Comparison of ENCODE assay signal across 8 cellular contexts in the genomic region with DNA sequence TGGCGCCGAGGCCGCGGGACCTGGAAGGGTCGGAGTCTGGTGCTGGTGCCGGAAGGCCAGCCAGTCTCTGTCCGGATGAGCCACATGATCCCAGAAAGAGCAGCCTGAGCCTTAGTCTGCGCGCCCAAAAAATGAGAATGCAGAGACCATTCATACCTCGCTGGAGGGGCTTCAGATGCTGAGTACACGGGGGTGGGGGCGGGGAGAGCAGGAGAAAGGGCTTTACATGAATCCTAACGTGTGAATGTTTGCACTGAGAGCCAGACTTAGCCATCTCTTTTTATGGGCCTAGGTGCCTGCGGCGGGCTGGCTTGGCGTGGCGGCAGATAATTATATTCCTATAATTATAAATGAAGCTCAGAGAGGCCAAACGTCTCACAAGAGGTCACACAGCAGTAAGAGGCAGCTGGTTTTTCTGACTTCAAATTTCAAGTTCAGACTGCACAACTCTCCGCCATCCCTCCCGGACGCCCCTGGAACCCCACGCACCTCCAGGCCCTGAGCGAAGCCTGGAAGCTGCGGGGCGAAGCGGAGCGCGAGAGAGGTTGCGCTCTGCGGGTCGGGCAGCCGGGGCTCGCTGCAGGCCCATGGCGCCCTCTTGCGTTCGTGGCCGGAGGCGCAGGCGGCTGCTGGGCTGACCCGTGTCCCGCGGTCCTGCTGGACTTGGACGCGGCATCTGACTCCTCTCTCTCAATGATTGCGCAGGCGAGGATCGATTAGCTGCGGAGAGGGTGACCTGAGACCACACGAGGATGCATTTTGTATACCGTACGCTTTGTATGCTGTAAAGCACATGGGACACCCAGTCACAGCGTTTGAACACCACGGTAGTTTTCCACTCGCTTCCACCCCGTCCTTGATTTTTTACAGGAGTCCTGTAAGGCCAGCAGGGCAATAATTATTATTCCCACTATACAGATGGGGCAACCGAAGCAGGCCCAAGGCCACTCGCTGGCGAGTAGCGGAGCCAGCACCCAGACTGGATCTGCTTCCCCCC.
DNase-seq lines count a peak whose midpoint lies in the region; ATAC-seq and TF ChIP-seq lines count a peak whose summit lies in the region.

No MANE protein-coding gene starts in this region.

- peak; percentile 78 to 97 (median 90) for TF ChIP-seq CTCF in esophagus squamous epithelium (IDR thresholded peaks at IDR 0.05)

- H3K27ac ChIP-seq in esophagus squamous epithelium (peak overlapping the region in 1 of 4 donors; percentile 0), muscle layer of colon (ENCODE audit: low read depth, low read length) (no peak overlapping the region)

- H3K9ac ChIP-seq in ES-I3 (ENCODE audit: low read depth, low read length) (peak overlapping the region; percentile 45; the same call in 1 of the 2 replicates), muscle layer of colon (ENCODE audit: low read length) (no peak overlapping the region)

- H3K4me1 ChIP-seq in ES-I3 (ENCODE audit: insufficient read depth, low read length) (peaks cover 1% of the 10 kb centered on the region; the same call in 1 of the 2 replicates), esophagus squamous epithelium (peaks cover 19 to 36% (median 20%) of the 10 kb centered on the region in 3 donors), muscle layer of colon (ENCODE audit: insufficient read depth, low read length) (peaks cover 20% of the 10 kb centered on the region)

- peak; percentile 52 for ATAC-seq in HG02870 (IDR thresholded peaks at IDR 0.05; ENCODE audit: unreplicated experiment)
- ATAC-seq in HG03280 (IDR thresholded peaks at IDR 0.05; ENCODE audit: unreplicated experiment), result no peak

- H3K4me3 ChIP-seq in esophagus squamous epithelium, result peak overlapping the region; percentile 9 to 63 (median 38)
- peak overlapping the region; percentile 50 to 66 for H3K4me3 ChIP-seq in muscle layer of colon (ENCODE audit: low read depth in 1 of 2, low read length in 2 of 2)

- H3K36me3 ChIP-seq in ES-I3 (ENCODE audit: insufficient read depth, low read length) (no peaks in the 10 kb centered on the region), esophagus squamous epithelium (no peaks in the 10 kb centered on the region), muscle layer of colon (ENCODE audit: insufficient read depth, low read length) (no peaks in the 10 kb centered on the region)

- no peak for TF ChIP-seq POLR2A in esophagus squamous epithelium (IDR thresholded peaks at IDR 0.05)

- WGBS in esophagus squamous epithelium, 2 donors, result 7 to 8% methylated on average over 16 to 20 of the region's 59 CpGs

- DNase-seq in NOMO-1 treated with DMSO at 0.1 percent for 48 hours (lab: John Stamatoyannopoulos, UW; ENCODE audit: unreplicated experiment) (peak; percentile 21), esophagus squamous epithelium (lab: John Stamatoyannopoulos, UW) (no peak)
- peak; percentile 82 to 84 for DNase-seq in activated T-cell treated with anti-CD3 and anti-CD28 coated beads, Interleukin-2, amount 50 U/mL, for 48 hours
- peak; percentile 24 to 44 for DNase-seq in stimulated activated CD8-positive, alpha-beta memory T cell treated with anti-CD3 and anti-CD28 coated beads, Interleukin-7, amount 100 ng/mL, for 1 hour (ENCODE audit: low read depth in 2 of 2)

- no peaks in the 10 kb centered on the region for H3K9me3 ChIP-seq in ES-I3 (ENCODE audit: control insufficient read depth, insufficient read depth, low read length)
- no peaks in the 10 kb centered on the region for H3K9me3 ChIP-seq in esophagus squamous epithelium
- H3K9me3 ChIP-seq in muscle layer of colon (ENCODE audit: low read length), result no peaks in the 10 kb centered on the region

- intact Hi-C loops in esophagus squamous epithelium (cut with DNase I), result loop anchor here (10.0 kb wide), 2 partner anchors 176 to 526 kb away; no protein-coding TSS in a partner anchor

- H3K27me3 ChIP-seq in esophagus squamous epithelium (peaks cover 14 to 100% (median 32%) of the 10 kb centered on the region in 4 donors), muscle layer of colon (ENCODE audit: control insufficient read depth in 1 of 2, insufficient read depth in 2 of 2, low read length in 2 of 2) (peaks cover 27 to 63% of the 10 kb centered on the region in 2 donors)
